Comparison of ENCODE assay signal across 9 cellular contexts in genomic region chr3:98612587-98612986, GRCh38. TPM values are rescaled to one million over a fixed set of nuclear protein-coding genes. Genes with fewer than 3 reads are reported as not detected.
DNase-seq lines count a peak whose midpoint lies in the region; ATAC-seq and TF ChIP-seq lines count a peak whose summit lies in the region.
"Had no signal": no experiment of that assay in that cellular context is flagged by ENCODE, and none has a peak within 500 bp of the region (broad histone marks: within the 10 kb centered on the region; RNA-seq: fewer than 3 reads in every experiment).

No MANE protein-coding gene starts in this region.

- peak; percentile 50 for TF ChIP-seq CTCF in DND-41 (IDR thresholded peaks at IDR 0.05; ENCODE audit: borderline replicate concordance, extremely low read depth, low read length, poor library complexity, severe bottlenecking)
- no peak for TF ChIP-seq CTCF in ascending aorta (IDR thresholded peaks at IDR 0.05)

- H3K4me3 ChIP-seq in DND-41 (ENCODE audit: low read depth in 1 of 2, low read length in 2 of 2) (no peak overlapping the region), ascending aorta (no peak overlapping the region)

- ATAC-seq in DND-41 (ENCODE audit: insufficient read depth, low read depth) (peak; percentile 71), GM19438 (IDR thresholded peaks at IDR 0.05; ENCODE audit: low read depth, unreplicated experiment) (peak; percentile 57), HG03469 (IDR thresholded peaks at IDR 0.05; ENCODE audit: unreplicated experiment) (peak; percentile 27)

- H3K9me3 ChIP-seq in DND-41 (ENCODE audit: insufficient read depth, low read length, severe bottlenecking) (no peaks in the 10 kb centered on the region), ascending aorta (no peaks in the 10 kb centered on the region)

- intact Hi-C loops in ascending aorta (cut with DNase I), result no loop called here

- H3K4me2 ChIP-seq in DND-41 (ENCODE audit: insufficient read depth, low read length), result no peak overlapping the region

- H3K27ac ChIP-seq in DND-41 (ENCODE audit: low read length) (peak overlapping the region; percentile 8; the same call in 1 of the 2 replicates), ascending aorta (no peak overlapping the region)

- no peaks in the 10 kb centered on the region for H4K20me1 ChIP-seq in DND-41 (ENCODE audit: insufficient read depth, low read length)

- TF ChIP-seq POLR2A in erythroblast (IDR thresholded peaks at IDR 0.05; ENCODE audit: low read length), result no peak

- H2AFZ ChIP-seq in DND-41 (ENCODE audit: low read depth, low read length), result peak overlapping the region; percentile 47; the same call in 1 of the 2 replicates

- H3K79me2 ChIP-seq in DND-41 (ENCODE audit: insufficient read depth, low read length), result no peaks in the 10 kb centered on the region

- DNase-seq in DND-41 (peak; percentile 32), erythroblast (lab: John Stamatoyannopoulos, UW) (peak; percentile 19 to 28), cerebellar nuclear complex (lab: John Stamatoyannopoulos, UW) (no peak), NCI-H2081 treated with DMSO at 0.1 percent for 48 hours (lab: John Stamatoyannopoulos, UW) (no peak), ascending aorta (ENCODE audit: low spot score in 2 of 2) (no peak)
- DNase-seq in stimulated activated CD8-positive, alpha-beta memory T cell treated with anti-CD3 and anti-CD28 coated beads, Interleukin-4, amount 100 ng/mL, for 48 hours, result no peak
- DNase-seq: foreskin fibroblast had no signal

- H3K36me3 ChIP-seq in DND-41 (ENCODE audit: insufficient read depth, low read length) (no peaks in the 10 kb centered on the region), ascending aorta (no peaks in the 10 kb centered on the region)

- H3K4me1 ChIP-seq in DND-41 (ENCODE audit: insufficient read depth, low read length) (no peaks in the 10 kb centered on the region), ascending aorta (no peaks in the 10 kb centered on the region)

- H3K27me3 ChIP-seq in DND-41 (ENCODE audit: insufficient read depth, low read length, poor library complexity), result no peaks in the 10 kb centered on the region
- no peaks in the 10 kb centered on the region for H3K27me3 ChIP-seq in ascending aorta

- H3K9ac ChIP-seq in DND-41 (ENCODE audit: low read depth, low read length), result no peak overlapping the region

RNA-seq across cellular contexts. Expression of gene CPOX, which starts 19.2 kb away (rescaled TPM):
- 34.8 TPM for total RNA-seq in ascending aorta

Comparison
In these comparisons a context has a peak if more than half of its experiments do, and no peak if none do; other contexts are left out.
1. DNase-seq: peak in DND-41 (single experiment) and erythroblast (2 of 2); none in cerebellar nuclear complex (0 of 2), stimulated activated CD8-positive, alpha-beta memory T cell treated with anti-CD3 and anti-CD28 coated beads, Interleukin-4, amount 100 ng/mL, for 48 hours (single experiment), NCI-H2081 treated with DMSO at 0.1 percent for 48 hours (single experiment) and ascending aorta (0 of 2).
2. Peak in every context shown above with its lines, with median percentiles within 50 percentile points of each other: ATAC-seq.